ENCODE assay signal across 8 cellular contexts in genomic region chr9:70571247-70571646, GRCh38.
"Had no signal": no experiment of that assay in that cellular context is flagged by ENCODE, and none has a peak within 500 bp of the region (broad histone marks: within the 10 kb centered on the region; RNA-seq: fewer than 3 reads in every experiment).

No MANE protein-coding gene starts in this region.

- H3K27ac ChIP-seq: GM23248 had no signal

- H3K36me3 ChIP-seq: HAP-1 had no signal

- H2AFZ ChIP-seq: GM23248 had no signal

- DNase-seq: GM23248, GOT3, H7, HFFc6, KBM-7 had no signal

- FAIRE-seq: HTR-8/SVneo had no signal

- H3K9me3 ChIP-seq: HAP-1 had no signal

- ATAC-seq: HCT116 had no signal

- H3K9ac ChIP-seq: GM23248 had no signal

- H3K4me3 ChIP-seq: GM23248, HAP-1 had no signal
